ENCODE assay signal across 1 cellular context in genomic region chr2:197499594-197500502, GRCh38.
TF ChIP-seq lines count a peak whose summit lies in the region.

Gene HSPD1 (minus strand): TSS chr2:197499840. CDS start chr2:197498848, 992 bp downstream.
Gene HSPE1 (plus strand): TSS chr2:197500379. CDS start chr2:197500437, 58 bp downstream.

TF ChIP-seq in K562, 482 proteins besides CTCF, POLR2A, EP300 and RAD21 (continued from another document and continues in another):
- TF ChIP-seq MNT (conservative IDR thresholded peaks at IDR 0.05) = peak; percentile 98 to 99
- no peak for TF ChIP-seq CREB3 (tag; conservative IDR thresholded peaks at IDR 0.05; ENCODE audit: low read depth)
- no peak for TF ChIP-seq HIVEP1 (CRISPR knock-in tag; IDR thresholded peaks at IDR 0.05)
- peak; percentile 20; the same call in 1 of the 2 replicates for TF ChIP-seq ZNF232 (CRISPR knock-in tag; IDR thresholded peaks at IDR 0.05)
- peak; percentile 1 for TF ChIP-seq BRD9 (IDR thresholded peaks at IDR 0.05; ENCODE audit: low read depth, partially characterized antibody)
- TF ChIP-seq ZBTB33 (CRISPR knock-in tag; IDR thresholded peaks at IDR 0.05) = peak; percentile 13; the same call in 1 of the 2 replicates
- TF ChIP-seq NCOA1 (IDR thresholded peaks at IDR 0.05; ENCODE audit: low read depth) = peak; percentile 83
- TF ChIP-seq HMG20B (CRISPR knock-in tag; IDR thresholded peaks at IDR 0.05) = no peak
- peak in 1 of 2 experiments; percentile 87; a peak in 2 of 4 replicates for TF ChIP-seq HDAC1 (IDR thresholded peaks at IDR 0.05)
- no peak for TF ChIP-seq WHSC1 (IDR thresholded peaks at IDR 0.05; ENCODE audit: low read length)
- peak; percentile 30; the same call in 1 of the 2 replicates for TF ChIP-seq CBFB (CRISPR knock-in tag; IDR thresholded peaks at IDR 0.05)
- TF ChIP-seq NBN (IDR thresholded peaks at IDR 0.05; ENCODE audit: low read depth) = peak; percentile 90
- TF ChIP-seq RNF2 (IDR thresholded peaks at IDR 0.05) = peak; percentile 66; the same call in 1 of the 2 replicates
- TF ChIP-seq KLF10 (CRISPR knock-in tag; IDR thresholded peaks at IDR 0.05) = no peak
- no peak for TF ChIP-seq SLC30A9 (CRISPR knock-in tag; IDR thresholded peaks at IDR 0.05)
- no peak for TF ChIP-seq HMGXB4 (CRISPR knock-in tag; IDR thresholded peaks at IDR 0.05)
- peak in 1 of 2 experiments; percentile 100; a peak in 2 of 4 replicates for TF ChIP-seq ARNT (IDR thresholded peaks at IDR 0.05)
- TF ChIP-seq RB1 (IDR thresholded peaks at IDR 0.05; ENCODE audit: low read depth) = peak; percentile 96
- peak; percentile 44; the same call in 1 of the 2 replicates for TF ChIP-seq ZKSCAN1 (IDR thresholded peaks at IDR 0.05; ENCODE audit: low read depth, low read length)
- peak; percentile 97 to 99 for TF ChIP-seq MAZ (CRISPR knock-in tag; conservative IDR thresholded peaks at IDR 0.05 in 1 of 2, IDR thresholded peaks at IDR 0.05 in 1 of 2)
- TF ChIP-seq FOXK1 (CRISPR knock-in tag; IDR thresholded peaks at IDR 0.05; ENCODE audit: borderline replicate concordance) = peak; percentile 83
- TF ChIP-seq STAT6 (CRISPR knock-in tag; IDR thresholded peaks at IDR 0.05) = no peak
- no peak for TF ChIP-seq ZBTB49 (CRISPR knock-in tag; IDR thresholded peaks at IDR 0.05; ENCODE audit: borderline replicate concordance)
- peak; percentile 67 for TF ChIP-seq TAF1 (IDR thresholded peaks at IDR 0.05; ENCODE audit: control insufficient read depth, extremely low read depth, insufficient read depth, low read length, severe bottlenecking)
- TF ChIP-seq BHLHE40 (IDR thresholded peaks at IDR 0.05; ENCODE audit: low read length) = peak; percentile 48
- no peak for TF ChIP-seq SREBF2 (CRISPR knock-in tag; IDR thresholded peaks at IDR 0.05)
- TF ChIP-seq POLR2H (tag; IDR thresholded peaks at IDR 0.05; ENCODE audit: low read depth) = peak; percentile 48
- TF ChIP-seq FIP1L1 (IDR thresholded peaks at IDR 0.05; ENCODE audit: low read depth, low read length, poor library complexity, severe bottlenecking) = peak; percentile 74
- no peak for TF ChIP-seq ZNF518B (CRISPR knock-in tag; IDR thresholded peaks at IDR 0.05)
- peak; percentile 55 for TF ChIP-seq SAP30 (IDR thresholded peaks at IDR 0.05; ENCODE audit: borderline replicate concordance, insufficient read depth, low read depth, low read length, poor library complexity, severe bottlenecking)
- TF ChIP-seq HBP1 (CRISPR knock-in tag; IDR thresholded peaks at IDR 0.05) = no peak
- peak; percentile 92 for TF ChIP-seq ZEB2 (IDR thresholded peaks at IDR 0.05)
- peak; percentile 85 for TF ChIP-seq CCNT2 (IDR thresholded peaks at IDR 0.05; ENCODE audit: borderline replicate concordance, extremely low read depth, insufficient read length, low read depth, low read length)
- no peak for TF ChIP-seq CBX2 (IDR thresholded peaks at IDR 0.05; ENCODE audit: insufficient read depth, low read length, poor library complexity, severe bottlenecking)
- peak; percentile 75 for TF ChIP-seq HNRNPLL (IDR thresholded peaks at IDR 0.05; ENCODE audit: low read depth, low read length, poor library complexity, severe bottlenecking)
- peak; percentile 98 for TF ChIP-seq EP400 (IDR thresholded peaks at IDR 0.05)
- TF ChIP-seq NFIC (IDR thresholded peaks at IDR 0.05) = peak; percentile 41; the same call in 1 of the 2 replicates
- TF ChIP-seq ZNF699 (CRISPR knock-in tag; IDR thresholded peaks at IDR 0.05; ENCODE audit: insufficient replicate concordance) = no peak
- TF ChIP-seq POLR2G (IDR thresholded peaks at IDR 0.05; ENCODE audit: low read depth, low read length) = peak; percentile 91
- TF ChIP-seq FOXK2 (conservative IDR thresholded peaks at IDR 0.05 in 1 of 2, IDR thresholded peaks at IDR 0.05 in 1 of 2; ENCODE audit: low read depth in 2 of 2) = peak; percentile 41 to 43; a peak in 1 of 4 replicates
- TF ChIP-seq ERF (CRISPR knock-in tag; IDR thresholded peaks at IDR 0.05) = no peak
- no peak for TF ChIP-seq ZNF217 (CRISPR knock-in tag; IDR thresholded peaks at IDR 0.05)
- TF ChIP-seq PCBP1 (IDR thresholded peaks at IDR 0.05; ENCODE audit: low read depth, low read length, poor library complexity, severe bottlenecking) = peak; percentile 88
- TF ChIP-seq NFYB (IDR thresholded peaks at IDR 0.05; ENCODE audit: extremely low read depth, insufficient read length) = no peak
- no peak for TF ChIP-seq POLR2AphosphoS2 (IDR thresholded peaks at IDR 0.05; ENCODE audit: low read length)
- 0 out of 4 replicates have a peak, but pooled peaks of 1 of the 2 experiments have one; percentile 27 for TF ChIP-seq FOXA3 (CRISPR knock-in tag; conservative IDR thresholded peaks at IDR 0.05 in 1 of 2, IDR thresholded peaks at IDR 0.05 in 1 of 2)
- TF ChIP-seq USF1 (CRISPR knock-in tag; IDR thresholded peaks at IDR 0.05) = peak; percentile 35
- no peak for TF ChIP-seq FOXJ2 (tag; IDR thresholded peaks at IDR 0.05)
